9 cellular contexts compared by ENCODE assay signal in genomic region chr11:59611570-59612565, GRCh38. TPM values are rescaled to one million over a fixed set of nuclear protein-coding genes. Genes with fewer than 3 reads are reported as not detected.
DNase-seq lines count a peak whose midpoint lies in the region; ATAC-seq, FAIRE-seq and TF ChIP-seq lines count a peak whose summit lies in the region.
"Had no signal": no experiment of that assay in that cellular context is flagged by ENCODE, and none has a peak within 500 bp of the region (broad histone marks: within the 10 kb centered on the region; RNA-seq: fewer than 3 reads in every experiment).

No MANE protein-coding gene starts in this region.

- H3K27me3 Mint-ChIP-seq in activated CD4-positive, alpha-beta T cell treated with anti-CD3 and anti-CD28 coated beads for 36 hours, result no peaks in the 10 kb centered on the region

- peaks cover 58% of the 10 kb centered on the region for H3K36me3 Mint-ChIP-seq in activated CD4-positive, alpha-beta T cell treated with anti-CD3 and anti-CD28 coated beads for 36 hours (ENCODE audit: low read depth)

- H3K9me3 Mint-ChIP-seq in activated CD4-positive, alpha-beta T cell treated with anti-CD3 and anti-CD28 coated beads for 36 hours (ENCODE audit: low read depth), result no peaks in the 10 kb centered on the region

- no peak for ATAC-seq in activated CD4-positive, alpha-beta T cell treated with anti-CD3 and anti-CD28 coated beads for 36 hours
- ATAC-seq in HG03521 (IDR thresholded peaks at IDR 0.05; ENCODE audit: unreplicated experiment), result no peak

- H3K4me3 ChIP-seq in fibroblast of the aortic adventitia (ENCODE audit: low read depth, low read length) (no peak overlapping the region), skeletal muscle tissue (ENCODE audit: low read length in 3 of 3) (peak overlapping the region; percentile 49 to 97 (median 61))

- TF ChIP-seq CTCF in fibroblast of the aortic adventitia (IDR thresholded peaks at IDR 0.05; ENCODE audit: insufficient read depth, low read length), result no peak

- peaks cover 9 to 33% (median 27%) of the 10 kb centered on the region in 3 donors for H3K36me3 ChIP-seq in skeletal muscle tissue (ENCODE audit: control insufficient read depth in 3 of 3, insufficient read depth in 3 of 3, low read length in 3 of 3)

- no peak for DNase-seq in activated CD4-positive, alpha-beta T cell treated with anti-CD3 and anti-CD28 coated beads for 36 hours
- no peak for DNase-seq in activated CD4-positive, alpha-beta T cell treated with anti-CD3 and anti-CD28 coated beads, Interleukin-2, amount 50 U/mL, for 48 hours
- DNase-seq in NCI-H526 (lab: John Stamatoyannopoulos, UW) (peak; percentile 97), fibroblast of the aortic adventitia (ENCODE audit: low read depth) (peak; percentile 28), C1 segment of cervical spinal cord (lab: John Stamatoyannopoulos, UW) (no peak), GM19239 (ENCODE audit: insufficient read length, low spot score) (no peak)
- DNase-seq: NCI-H1048 had no signal

- intact Hi-C loops in activated CD4-positive, alpha-beta T cell treated with anti-CD3 and anti-CD28 coated beads for 36 hours (cut with DNase I, micrococcal nuclease), result loop anchor here in 1 of 2 experiments (10.0 kb wide), 1 partner anchor 1553 kb away; the partner anchor contains the start of gene VPS37C

- no peak overlapping the region for H3K4me3 Mint-ChIP-seq in activated CD4-positive, alpha-beta T cell treated with anti-CD3 and anti-CD28 coated beads for 36 hours

- peaks cover 49 to 61% (median 53%) of the 10 kb centered on the region in 3 donors for H3K4me1 ChIP-seq in skeletal muscle tissue (ENCODE audit: control insufficient read depth in 3 of 3, insufficient read depth in 3 of 3, low read length in 3 of 3)

- no peak for FAIRE-seq in GM19239 (lab: Jason Lieb, UNC)

- no peaks in the 10 kb centered on the region for H3K9me3 ChIP-seq in skeletal muscle tissue (ENCODE audit: control insufficient read depth in 3 of 3, low read length in 3 of 3)

- peaks cover 49% of the 10 kb centered on the region for H3K4me1 Mint-ChIP-seq in activated CD4-positive, alpha-beta T cell treated with anti-CD3 and anti-CD28 coated beads for 36 hours

- H3K27ac ChIP-seq in skeletal muscle tissue (ENCODE audit: low read depth, low read length), result peak overlapping the region; percentile 85

- POLR2A ChIA-PET in activated CD4-positive, alpha-beta T cell treated with anti-CD3 and anti-CD28 coated beads for 36 hours (lab: Charles Lee), result interaction anchor here (0.5 to 0.9 kb wide), 3 partner anchors 9 to 62 kb away, joined by 3 to 9 read pairs (median 3); no protein-coding TSS in a partner anchor

- CTCF ChIA-PET in activated CD4-positive, alpha-beta T cell treated with anti-CD3 and anti-CD28 coated beads for 36 hours (lab: Charles Lee), result interaction anchor here (0.6 to 1.5 kb wide), 6 partner anchors 12 to 476 kb away, joined by 3 to 5 read pairs (median 4); no protein-coding TSS in a partner anchor

- peak overlapping the region; percentile 44 for H3K27ac Mint-ChIP-seq in activated CD4-positive, alpha-beta T cell treated with anti-CD3 and anti-CD28 coated beads for 36 hours

- H3K27me3 ChIP-seq in skeletal muscle tissue (ENCODE audit: control insufficient read depth in 3 of 3, insufficient read depth in 3 of 3, low read length in 3 of 3), result no peaks in the 10 kb centered on the region

- H3K9ac ChIP-seq in skeletal muscle tissue (ENCODE audit: low read depth in 1 of 3, low read length in 3 of 3), result peak overlapping the region; percentile 60 to 98 (median 65)

RNA-seq across cellular contexts. Expression of gene OSBP, which starts 3.7 kb away (rescaled TPM):
- 10 to 100 TPM; 37.9 to 44.2 TPM for total RNA-seq in activated CD4-positive, alpha-beta T cell treated with anti-CD3 and anti-CD28 coated beads for 36 hours
- total RNA-seq in fibroblast of the aortic adventitia (ENCODE audit: low replicate concordance), result 27.3 and 35.5 TPM in 2 replicates
- total RNA-seq in skeletal muscle tissue, result 60.5 TPM

RNA-seq across cellular contexts. Expression of gene PATL1, which starts 57.0 kb away (rescaled TPM):
- 10 to 100 TPM; 59.8 to 88.7 TPM for total RNA-seq in activated CD4-positive, alpha-beta T cell treated with anti-CD3 and anti-CD28 coated beads for 36 hours
- total RNA-seq in fibroblast of the aortic adventitia (ENCODE audit: low replicate concordance) (19.1 and 25.6 TPM in 2 replicates), skeletal muscle tissue (4.2 TPM)

Comparison
In these comparisons a context has a peak if more than half of its experiments do, and no peak if none do; other contexts are left out.
1. DNase-seq: peak in NCI-H526 (2 of 2) and fibroblast of the aortic adventitia (single experiment); none in activated CD4-positive, alpha-beta T cell treated with anti-CD3 and anti-CD28 coated beads for 36 hours (single experiment), activated CD4-positive, alpha-beta T cell treated with anti-CD3 and anti-CD28 coated beads, Interleukin-2, amount 50 U/mL, for 48 hours (0 of 2), C1 segment of cervical spinal cord (0 of 14) and GM19239 (single experiment).